In the genomic region with DNA sequence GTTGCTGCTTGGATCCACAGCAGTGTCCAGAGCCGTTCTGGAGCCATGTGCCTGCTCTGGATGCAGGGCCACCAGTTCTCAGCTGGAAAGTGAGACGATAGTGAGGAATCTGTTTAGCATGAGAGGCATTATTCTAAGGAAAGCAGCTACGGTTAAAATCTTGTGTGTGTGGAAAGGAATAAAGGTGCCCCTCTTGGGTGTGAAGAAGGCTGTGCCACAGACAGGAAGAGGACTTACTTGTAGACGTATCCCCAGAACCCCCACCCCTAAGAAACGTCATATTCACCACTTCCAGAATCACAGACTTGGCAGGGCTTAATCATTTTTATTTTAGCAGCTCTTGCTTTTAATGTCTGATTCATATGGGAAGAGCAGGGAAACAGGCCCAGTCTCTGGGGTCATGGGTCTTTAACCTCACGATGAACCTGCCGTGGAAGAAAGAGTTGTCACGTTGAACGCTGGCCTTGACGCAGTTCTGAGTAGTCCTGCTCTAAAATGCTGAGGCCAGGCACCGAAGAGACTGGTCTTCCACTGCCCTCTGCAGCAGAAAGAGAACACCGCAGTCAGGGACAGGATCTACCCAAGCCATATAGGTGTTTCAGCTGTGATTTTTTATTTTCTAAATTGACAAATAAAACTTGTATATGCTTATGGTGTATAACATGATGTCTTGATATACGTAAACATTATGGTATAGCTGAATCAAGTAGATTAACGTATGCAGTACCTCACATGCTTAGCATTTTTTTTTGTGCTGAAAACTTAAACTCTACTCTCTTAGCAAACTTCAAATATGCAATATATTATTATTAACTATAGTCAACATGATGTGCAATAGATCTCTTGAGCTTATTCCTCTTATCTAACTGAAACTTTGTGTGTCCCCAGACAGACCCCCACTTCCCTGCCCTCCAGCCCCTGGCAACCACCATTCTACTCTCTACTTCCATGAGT, we compare ENCODE assay signal across 8 cellular contexts. TPM values are rescaled to one million over a fixed set of nuclear protein-coding genes. Genes with fewer than 3 reads are reported as not detected.
DNase-seq lines count a peak whose midpoint lies in the region; ATAC-seq and TF ChIP-seq lines count a peak whose summit lies in the region.

No MANE protein-coding gene starts in this region.

- H3K9ac ChIP-seq in adipocyte (ENCODE audit: low read length): peak overlapping the region; percentile 60

- ATAC-seq in GM19372 (IDR thresholded peaks at IDR 0.05; ENCODE audit: low read depth, unreplicated experiment): peak; percentile 89
- peak; percentile 98 for ATAC-seq in left ventricle myocardium superior
- ATAC-seq in GM18505 (IDR thresholded peaks at IDR 0.05; ENCODE audit: unreplicated experiment): no peak

- H3K27me3 ChIP-seq in adipocyte (replicated peaks; ENCODE audit: control insufficient read depth, insufficient read depth, low read length): peaks cover 7% of the 10 kb centered on the region

- peak; percentile 70 for DNase-seq in COR-L47 (lab: John Stamatoyannopoulos, UW)
- peak; percentile 46 for DNase-seq in HuH-7 (ENCODE audit: low spot score)
- peak; percentile 73 for DNase-seq in RWPE1 (ENCODE audit: low spot score)
- peak; percentile 78 for DNase-seq in adipocyte (ENCODE audit: low read depth)
- DNase-seq in left ventricle myocardium superior: peak; percentile 48
- DNase-seq in putamen (ENCODE audit: low spot score): peak; percentile 34

- TF ChIP-seq POLR2A in GM18505 (IDR thresholded peaks at IDR 0.05; ENCODE audit: borderline replicate concordance, extremely low read depth, insufficient read depth, insufficient read length): no peak

- H3K4me1 ChIP-seq in adipocyte (ENCODE audit: control insufficient read depth, insufficient read depth, low read length): peaks cover 12% of the 10 kb centered on the region

- H3K4me3 ChIP-seq in adipocyte (ENCODE audit: low read length): peak overlapping the region; percentile 76

- H3K27ac ChIP-seq in RWPE1: no peak overlapping the region

- CTCF ChIA-PET in RWPE1 (lab: Yijun Ruan, JAX): interaction anchor here (0.6 to 1.8 kb wide), 18 partner anchors 9 to 1784 kb away, joined by 3 to 15 read pairs (median 4); no protein-coding TSS in a partner anchor

- no peaks in the 10 kb centered on the region for H3K36me3 ChIP-seq in adipocyte (ENCODE audit: control insufficient read depth, insufficient read depth, low read length, severe bottlenecking)

- intact Hi-C loops in left ventricle myocardium superior (cut with micrococcal nuclease): loop anchor here (10.0 kb wide), 1 partner anchor 173 kb away; the partner anchor contains the start of gene MCCC2

- peak; percentile 93 for TF ChIP-seq CTCF in RWPE1 (conservative IDR thresholded peaks at IDR 0.05; ENCODE audit: low read depth)

- H3K9me3 ChIP-seq in adipocyte (ENCODE audit: control insufficient read depth, low read length): no peaks in the 10 kb centered on the region

- POLR2A ChIA-PET in RWPE1 (lab: Yijun Ruan, JAX; ENCODE audit: low non-redundant PET): no interaction called here

RNA-seq across cellular contexts. Expression of gene CARTPT, which starts 38.8 kb away (rescaled TPM):
- not detected for total RNA-seq in left ventricle myocardium superior
